In genomic region chr17:7324438-7324779, GRCh38 we compare ENCODE assay signal across 16 cellular contexts. TPM values are rescaled to one million over a fixed set of nuclear protein-coding genes. Genes with fewer than 3 reads are reported as not detected.
DNase-seq lines count a peak whose midpoint lies in the region; ATAC-seq and TF ChIP-seq lines count a peak whose summit lies in the region.
"Had no signal": no experiment of that assay in that cellular context is flagged by ENCODE, and none has a peak within 500 bp of the region (broad histone marks: within the 10 kb centered on the region; RNA-seq: fewer than 3 reads in every experiment).

No MANE protein-coding gene starts in this region.

- TF ChIP-seq POLR2A in HCT116 (IDR thresholded peaks at IDR 0.05; ENCODE audit: borderline replicate concordance, extremely low read depth, insufficient read depth, insufficient read length), result no peak

- RAD21 ChIA-PET in HCT116 (lab: Charles Lee; ENCODE audit: low non-redundant PET in 1 of 2, low total read pairs in 2 of 2, uncharacterized antibody in 2 of 2, unreplicated experiment in 2 of 2), result no interaction called here

- H3K27ac Mint-ChIP-seq in CD14-positive monocyte (no peak overlapping the region), WTC11 (no peak overlapping the region)
- no peak overlapping the region for H3K27ac Mint-ChIP-seq in activated CD8-positive, alpha-beta memory T cell treated with anti-CD3 and anti-CD28 coated beads, Interleukin-2, amount 10 ng/mL, durations not matched to agents 7 days and 5 days

- H3K4me3 ChIP-seq in HCT116 (replicated peaks in 1 of 2; ENCODE audit: low read depth in 1 of 2, low read length in 2 of 2), result no peak overlapping the region
- H3K4me3 ChIP-seq in neural cell (ENCODE audit: low read length), result no peak overlapping the region
- H3K4me3 ChIP-seq: BLaER1, SJCRH30 had no signal

- no TSS peak for BruUV-seq in HCT116 (replicated peaks; lab: Mats Ljungman, UMichigan)

- H4K20me1 ChIP-seq in HCT116 (ENCODE audit: insufficient read depth) (no peaks in the 10 kb centered on the region), neural cell (ENCODE audit: insufficient read depth) (no peaks in the 10 kb centered on the region)

- TF ChIP-seq RAD21 in HCT116 (IDR thresholded peaks at IDR 0.05; ENCODE audit: low read depth) (no peak), neural cell (conservative IDR thresholded peaks at IDR 0.05) (no peak)

- no peaks in the 10 kb centered on the region for H3K9me2 ChIP-seq in HCT116 (ENCODE audit: insufficient read depth)
- no peaks in the 10 kb centered on the region for H3K9me2 ChIP-seq in neural cell (ENCODE audit: insufficient read depth, low read length)

- ATAC-seq in HCT116 (no peak), WTC11 (no peak), HG02571 (IDR thresholded peaks at IDR 0.05; ENCODE audit: unreplicated experiment) (no peak), HG02870 (IDR thresholded peaks at IDR 0.05; ENCODE audit: unreplicated experiment) (no peak)
- no peak for ATAC-seq in activated CD8-positive, alpha-beta memory T cell treated with anti-CD3 and anti-CD28 coated beads, Interleukin-2, amount 10 ng/mL, durations not matched to agents 7 days and 5 days

- H3K27ac ChIP-seq in HCT116 (ENCODE audit: low read depth, low read length) (peak overlapping the region; percentile 29; the same call in 1 of the 2 replicates), neural cell (ENCODE audit: low read length) (no peak overlapping the region)
- H3K27ac ChIP-seq: BLaER1, SJCRH30 had no signal

- TF ChIP-seq CTCF in CD14-positive monocyte (IDR thresholded peaks at IDR 0.05) (peak; percentile 63), HCT116 (IDR thresholded peaks at IDR 0.05 in 2 of 3, conservative IDR thresholded peaks at IDR 0.05 in 1 of 3; ENCODE audit: borderline replicate concordance in 1 of 3, insufficient read depth in 1 of 3, low read depth in 2 of 3, low read length in 2 of 3) (no peak), WTC11 (IDR thresholded peaks at IDR 0.05) (no peak), neural cell (IDR thresholded peaks at IDR 0.05; ENCODE audit: poor library complexity, severe bottlenecking) (peak; percentile 8)

- H3K9ac ChIP-seq in HCT116 (ENCODE audit: low read length) (no peak overlapping the region), neural cell (ENCODE audit: low read length) (no peak overlapping the region)
- H3K9ac ChIP-seq: BLaER1 had no signal

- H3K9me3 ChIP-seq in HCT116 (ENCODE audit: control insufficient read depth in 1 of 2, insufficient read depth in 1 of 2, low read depth in 1 of 2, low read length in 2 of 2) (no peaks in the 10 kb centered on the region), neural cell (ENCODE audit: low read length) (no peaks in the 10 kb centered on the region)
- H3K9me3 ChIP-seq: BLaER1, SJCRH30 had no signal

- H3F3A ChIP-seq in neural cell (ENCODE audit: insufficient read depth, low read length, poor library complexity, severe bottlenecking), result no peaks in the 10 kb centered on the region

- DNase-seq in CD14-positive monocyte (ENCODE audit: low spot score) (no peak), HCT116 (ENCODE audit: low read depth, low spot score) (no peak), WTC11 (ENCODE audit: low spot score) (no peak), COLO668 (lab: John Stamatoyannopoulos, UW; ENCODE audit: unreplicated experiment) (no peak)
- DNase-seq in activated CD8-positive, alpha-beta memory T cell treated with anti-CD3 and anti-CD28 coated beads, Interleukin-2, amount 10 ng/mL, durations not matched to agents 7 days and 5 days, result no peak
- DNase-seq: COR-L47, DMS153, Kasumi-1, NCI-H1417, NCI-H2029 treated with DMSO at 0.1 percent for 48 hours, NCI-H510A, SJCRH30 had no signal

- TF ChIP-seq EP300 in neural cell (conservative IDR thresholded peaks at IDR 0.05; ENCODE audit: poor library complexity, severe bottlenecking), result no peak

- H3K36me3 Mint-ChIP-seq in CD14-positive monocyte (peaks cover 48 to 77% of the 10 kb centered on the region in 2 donors), WTC11 (peaks cover 43% of the 10 kb centered on the region)
- peaks cover 25% of the 10 kb centered on the region for H3K36me3 Mint-ChIP-seq in activated CD8-positive, alpha-beta memory T cell treated with anti-CD3 and anti-CD28 coated beads, Interleukin-2, amount 10 ng/mL, durations not matched to agents 7 days and 5 days

- H3K4me1 Mint-ChIP-seq in CD14-positive monocyte (peaks cover 12% of the 10 kb centered on the region), WTC11 (peaks cover 12% of the 10 kb centered on the region)
- peaks cover 20% of the 10 kb centered on the region for H3K4me1 Mint-ChIP-seq in activated CD8-positive, alpha-beta memory T cell treated with anti-CD3 and anti-CD28 coated beads, Interleukin-2, amount 10 ng/mL, durations not matched to agents 7 days and 5 days

- H3K36me3 ChIP-seq in HCT116 (ENCODE audit: control insufficient read depth in 1 of 2, insufficient read depth in 2 of 2, low read length in 2 of 2), result peaks cover 24 to 50% of the 10 kb centered on the region in 2 experiments; a peak in 3 of 4 replicates
- H3K36me3 ChIP-seq in neural cell (ENCODE audit: insufficient read depth, low read length), result no peaks in the 10 kb centered on the region
- H3K36me3 ChIP-seq: SJCRH30 had no signal

- H2AFZ ChIP-seq in HCT116 (ENCODE audit: low read depth, low read length, poor library complexity, severe bottlenecking) (no peak overlapping the region), neural cell (ENCODE audit: low read depth, low read length) (no peak overlapping the region)

- H3K4me3 Mint-ChIP-seq in CD14-positive monocyte (no peak overlapping the region), WTC11 (no peak overlapping the region)
- no peak overlapping the region for H3K4me3 Mint-ChIP-seq in activated CD8-positive, alpha-beta memory T cell treated with anti-CD3 and anti-CD28 coated beads, Interleukin-2, amount 10 ng/mL, durations not matched to agents 7 days and 5 days

- H3K27me3 Mint-ChIP-seq in CD14-positive monocyte (ENCODE audit: low read depth in 3 of 3), result peaks cover 0 to 2% (median 0%) of the 10 kb centered on the region in 3 donors
- H3K27me3 Mint-ChIP-seq in WTC11 (ENCODE audit: low read depth), result no peaks in the 10 kb centered on the region
- no peaks in the 10 kb centered on the region for H3K27me3 Mint-ChIP-seq in activated CD8-positive, alpha-beta memory T cell treated with anti-CD3 and anti-CD28 coated beads, Interleukin-2, amount 10 ng/mL, durations not matched to agents 7 days and 5 days

- intact Hi-C loops in CD14-positive monocyte (cut with micrococcal nuclease) (loop anchor here in 1 of 2 donors (10.0 kb wide), 1 partner anchor 250 kb away; the partner anchor contains the start of gene CD68), HCT116 (cut with micrococcal nuclease) (no loop called here)

- H3K4me2 ChIP-seq in HCT116 (ENCODE audit: low read length), result no peak overlapping the region
- no peak overlapping the region for H3K4me2 ChIP-seq in neural cell (ENCODE audit: low read length)
- H3K4me2 ChIP-seq: BLaER1 had no signal

- H3K79me2 ChIP-seq in HCT116 (ENCODE audit: insufficient read depth, low read length) (peaks cover 20% of the 10 kb centered on the region; the same call in 1 of the 2 replicates), neural cell (replicated peaks; ENCODE audit: insufficient read depth, low read length) (peaks cover 9% of the 10 kb centered on the region)

- no peaks in the 10 kb centered on the region for H3K27me3 ChIP-seq in HCT116 (ENCODE audit: insufficient read depth, low read length)
- H3K27me3 ChIP-seq in neural cell (ENCODE audit: insufficient read depth, low read depth, low read length), result no peaks in the 10 kb centered on the region
- H3K27me3 ChIP-seq: BLaER1, SJCRH30 had no signal

- H3K4me1 ChIP-seq in HCT116 (ENCODE audit: control insufficient read depth in 1 of 2, insufficient read depth in 2 of 2, low read length in 2 of 2), result peaks cover 0 to 12% of the 10 kb centered on the region in 2 experiments; a peak in 3 of 4 replicates
- H3K4me1 ChIP-seq: SJCRH30 had no signal

- CTCF ChIA-PET in HCT116 (lab: Charles Lee) (interaction anchor here (0.7 to 1.2 kb wide), 3 partner anchors 10 to 236 kb away, joined by 3 to 4 read pairs (median 3); no protein-coding TSS in a partner anchor), WTC11 (lab: Charles Lee) (interaction anchor here (0.8 to 1.7 kb wide), 3 partner anchors 12 to 236 kb away, joined by 3 to 12 read pairs (median 5); partner anchors contain the start of gene ACAP1)
- CTCF ChIA-PET in activated CD8-positive, alpha-beta memory T cell treated with anti-CD3 and anti-CD28 coated beads, Interleukin-2, amount 10 ng/mL, durations not matched to agents 7 days and 5 days (lab: Charles Lee), result interaction anchor here (0.6 to 2.3 kb wide), 13 partner anchors 10 to 252 kb away, joined by 3 to 25 read pairs (median 3); partner anchors contain the start of genes ACAP1, GABARAP and GPS2

- POLR2A ChIA-PET in HCT116 (lab: Charles Lee), result no interaction called here
- POLR2A ChIA-PET in WTC11 (lab: Charles Lee), result interaction anchor here (0.6 to 1.4 kb wide), 2 partner anchors 19 to 326 kb away, joined by 3 read pairs; no protein-coding TSS in a partner anchor

- no peaks in the 10 kb centered on the region for H3K9me3 Mint-ChIP-seq in CD14-positive monocyte
- H3K9me3 Mint-ChIP-seq in WTC11, result no peaks in the 10 kb centered on the region
- no peaks in the 10 kb centered on the region for H3K9me3 Mint-ChIP-seq in activated CD8-positive, alpha-beta memory T cell treated with anti-CD3 and anti-CD28 coated beads, Interleukin-2, amount 10 ng/mL, durations not matched to agents 7 days and 5 days (ENCODE audit: low read depth)

RNA-seq across cellular contexts. Expression of gene NEURL4, which starts 4.7 kb away (rescaled TPM):
- polyA plus RNA-seq in CD14-positive monocyte (under 1 TPM; 0.35 to 0.44 TPM), neural cell (58.4 and 61.0 TPM in 2 replicates)
- total RNA-seq in HCT116 (2021; ENCODE audit: unreplicated experiment) (56.9 TPM), WTC11 (2021) (44.3 to 64.4 TPM (median 50.2 TPM) in 3 replicates)
- 33.9 and 34.0 TPM in 2 replicates for polyA plus RNA-seq in HCT116 (2012)
- 56.1 and 69.1 TPM in 2 replicates for polyA minus RNA-seq in neural cell
- 10 to 100 TPM; 43.7 to 44.8 TPM for total RNA-seq in activated CD8-positive, alpha-beta memory T cell treated with anti-CD3 and anti-CD28 coated beads, Interleukin-2, amount 10 ng/mL, durations not matched to agents 7 days and 5 days

RNA-seq across cellular contexts. Expression of gene GPS2, which starts 9.2 kb away (rescaled TPM):
- 10 to 100 TPM; 53.5 to 59.6 TPM for polyA plus RNA-seq in CD14-positive monocyte
- total RNA-seq in HCT116 (2021; ENCODE audit: unreplicated experiment), result 61.3 TPM
- 83.5 and 89.3 TPM in 2 replicates for polyA plus RNA-seq in HCT116 (2012)
- total RNA-seq in WTC11 (2021), result 42.2 to 55.9 TPM (median 44.7 TPM) in 3 replicates
- polyA plus RNA-seq in neural cell, result 108 and 116 TPM in 2 replicates
- 50.1 and 59.2 TPM in 2 replicates for polyA minus RNA-seq in neural cell
- 10 to 100 TPM; 83.7 to 85.1 TPM for total RNA-seq in activated CD8-positive, alpha-beta memory T cell treated with anti-CD3 and anti-CD28 coated beads, Interleukin-2, amount 10 ng/mL, durations not matched to agents 7 days and 5 days

RNA-seq across cellular contexts. Expression of gene ACAP1, which starts 11.9 kb away (rescaled TPM):
- polyA plus RNA-seq in CD14-positive monocyte (10 to 100 TPM; 32.1 to 40.5 TPM), neural cell (0.66 and 9.2 TPM in 2 replicates)
- total RNA-seq in HCT116 (2021; ENCODE audit: unreplicated experiment) (8.8 TPM), WTC11 (2021) (58.6 to 63.9 TPM (median 60.6 TPM) in 3 replicates)
- polyA plus RNA-seq in HCT116 (2012), result 22.2 and 28.1 TPM in 2 replicates
- not detected in 2 replicates for polyA minus RNA-seq in neural cell
- total RNA-seq in activated CD8-positive, alpha-beta memory T cell treated with anti-CD3 and anti-CD28 coated beads, Interleukin-2, amount 10 ng/mL, durations not matched to agents 7 days and 5 days, result 100 to 1,000 TPM; 594 to 712 TPM

RNA-seq across cellular contexts. Expression of gene EIF5A, which starts 17.0 kb away (rescaled TPM):
- polyA plus RNA-seq in CD14-positive monocyte (100 to 1,000 TPM; 465 to 485 TPM), neural cell (164 and 178 TPM in 2 replicates)
- total RNA-seq in HCT116 (2021; ENCODE audit: unreplicated experiment) (1,139 TPM), WTC11 (2021) (929 to 1,021 TPM (median 936 TPM) in 3 replicates)
- polyA plus RNA-seq in HCT116 (2012), result 996 and 1,140 TPM in 2 replicates
- polyA minus RNA-seq in neural cell, result 129 and 130 TPM in 2 replicates
- total RNA-seq in activated CD8-positive, alpha-beta memory T cell treated with anti-CD3 and anti-CD28 coated beads, Interleukin-2, amount 10 ng/mL, durations not matched to agents 7 days and 5 days, result 100 to 1,000 TPM; 575 to 853 TPM

RNA-seq across cellular contexts. Expression of gene KCTD11, which starts 27.6 kb away (rescaled TPM):
- 1 to 10 TPM; 3.6 to 5.6 TPM for polyA plus RNA-seq in CD14-positive monocyte
- 5.4 TPM for total RNA-seq in HCT116 (2021; ENCODE audit: unreplicated experiment)
- 8.4 and 10.3 TPM in 2 replicates for polyA plus RNA-seq in HCT116 (2012)
- 8.1 to 9.0 TPM (median 8.2 TPM) in 3 replicates for total RNA-seq in WTC11 (2021)
- polyA plus RNA-seq in neural cell, result 2.8 TPM in 2 replicates
- polyA minus RNA-seq in neural cell, result 3.7 and 4.1 TPM in 2 replicates
- 1 to 10 TPM; 6.0 to 6.1 TPM for total RNA-seq in activated CD8-positive, alpha-beta memory T cell treated with anti-CD3 and anti-CD28 coated beads, Interleukin-2, amount 10 ng/mL, durations not matched to agents 7 days and 5 days

Comparison
In these comparisons a context has a peak if more than half of its experiments do, and no peak if none do; other contexts are left out.
1. CTCF ChIP-seq: peak in CD14-positive monocyte (single experiment) and neural cell (single experiment); none in HCT116 (0 of 3) and WTC11 (single experiment).